ENCODE assay signal across 15 cellular contexts in genomic region chr3:37694236-37694635, GRCh38.
DNase-seq lines count a peak whose midpoint lies in the region; ATAC-seq and TF ChIP-seq lines count a peak whose summit lies in the region.
"Had no signal": no experiment of that assay in that cellular context is flagged by ENCODE, and none has a peak within 500 bp of the region (broad histone marks: within the 10 kb centered on the region; RNA-seq: fewer than 3 reads in every experiment).

No MANE protein-coding gene starts in this region.

- no peak overlapping the region for H3K27ac Mint-ChIP-seq in chondrocyte (ENCODE audit: unreplicated experiment)
- H3K27ac Mint-ChIP-seq: nephron had no signal

- DNase-seq in right atrium auricular region (ENCODE audit: low spot score) (peak; percentile 50), heart left ventricle (no peak), chondrocyte (ENCODE audit: low spot score) (no peak), mesendoderm (no peak), T-helper 1 cell (no peak), cerebellar cortex (ENCODE audit: low spot score) (no peak), NCI-H187 treated with DMSO at 0.1 percent for 48 hours (lab: John Stamatoyannopoulos, UW) (no peak)
- no peak for DNase-seq in activated effector memory CD4-positive, alpha-beta T cell treated with anti-CD3 and anti-CD28 coated beads, Interleukin-2, amount 50 U/mL, for 16 hours
- DNase-seq: activated CD4-positive, alpha-beta T cell treated with anti-CD3 and anti-CD28 coated beads for 1 hour; activated gamma-delta T cell treated with Interleukin-2 at 50 U/mL for 16 hours; SHP77 treated with DMSO at 0.1 percent for 48 hours; stimulated activated naive CD8-positive, alpha-beta T cell treated with anti-CD3 and anti-CD28 coated beads, Interleukin-15, Interleukin-2, amounts not matched to agents 100 U/mL and 50 U/mL, for 24 hours had no signal

- H4K5ac ChIP-seq in mesendoderm (ENCODE audit: low read length) = no peak overlapping the region

- no peaks in the 10 kb centered on the region for H3K79me1 ChIP-seq in mesendoderm (ENCODE audit: low read length)

- H3K4me2 ChIP-seq in mesendoderm (ENCODE audit: low read length) = no peak overlapping the region

- H3K79me2 ChIP-seq in mesendoderm (ENCODE audit: control insufficient read depth, insufficient read depth, low read length) = no peaks in the 10 kb centered on the region

- H3K36me3 ChIP-seq in right atrium auricular region = no peaks in the 10 kb centered on the region
- peaks cover 0 to 3% (median 0%) of the 10 kb centered on the region in 9 donors for H3K36me3 ChIP-seq in heart left ventricle
- H3K36me3 ChIP-seq in mesendoderm (ENCODE audit: control insufficient read depth, insufficient read depth, low read length) = no peaks in the 10 kb centered on the region
- H3K36me3 ChIP-seq: vagina had no signal

- H3K27me3 ChIP-seq in right atrium auricular region = no peaks in the 10 kb centered on the region
- H3K27me3 ChIP-seq in heart left ventricle = no peaks in the 10 kb centered on the region
- H3K27me3 ChIP-seq in mesendoderm (ENCODE audit: insufficient read depth, low read length, poor library complexity) = no peaks in the 10 kb centered on the region
- H3K27me3 ChIP-seq: vagina had no signal

- H3K4me1 Mint-ChIP-seq in chondrocyte (ENCODE audit: low read depth) = peaks cover 6% of the 10 kb centered on the region

- no peak overlapping the region for H2BK5ac ChIP-seq in mesendoderm (ENCODE audit: low read length)

- H4K8ac ChIP-seq in mesendoderm (ENCODE audit: low read depth, low read length) = no peak overlapping the region

- H3K56ac ChIP-seq in mesendoderm (ENCODE audit: low read length) = peak overlapping the region; percentile 10

- TF ChIP-seq POLR2A in heart left ventricle (IDR thresholded peaks at IDR 0.05) = no peak

- no peak overlapping the region for H3K9ac ChIP-seq in mesendoderm (ENCODE audit: low read length)

- no peak overlapping the region for H3K18ac ChIP-seq in mesendoderm (ENCODE audit: low read length)

- H3K23ac ChIP-seq in mesendoderm (ENCODE audit: low read length) = no peak overlapping the region

- no peaks in the 10 kb centered on the region for H3K9me3 Mint-ChIP-seq in chondrocyte (ENCODE audit: low read depth)
- H3K9me3 Mint-ChIP-seq: nephron had no signal

- H3K4ac ChIP-seq in mesendoderm (ENCODE audit: low read depth, low read length) = no peak overlapping the region

- TF ChIP-seq CTCF in right atrium auricular region (IDR thresholded peaks at IDR 0.05) = no peak
- TF ChIP-seq CTCF in heart left ventricle (IDR thresholded peaks at IDR 0.05) = no peak
- no peak for TF ChIP-seq CTCF in chondrocyte (IDR thresholded peaks at IDR 0.05)

- 74 to 81% (median 80%) methylated on average over 13 of the region's 13 CpGs for WGBS in heart left ventricle, 4 donors
- WGBS in mesendoderm (ENCODE audit: extremely low coverage, insufficient coverage, low lambda C conversion rate) = no CpG with 5 or more reads among the region's 13 CpGs

- H3K4me1 ChIP-seq in right atrium auricular region = peaks cover 0 to 10% of the 10 kb centered on the region in 2 donors
- peaks cover 0 to 13% (median 4%) of the 10 kb centered on the region in 12 donors for H3K4me1 ChIP-seq in heart left ventricle
- H3K4me1 ChIP-seq in mesendoderm (ENCODE audit: control insufficient read depth, low read depth, low read length) = peaks cover 3% of the 10 kb centered on the region

- H3K27ac ChIP-seq in right atrium auricular region (no peak overlapping the region), heart left ventricle (no peak overlapping the region), mesendoderm (ENCODE audit: low read depth, low read length) (peak overlapping the region; percentile 16)
- H3K27ac ChIP-seq: vagina had no signal

- intact Hi-C loops in heart left ventricle (cut with DNase I) = no loop called here

- no peaks in the 10 kb centered on the region for H3K36me3 Mint-ChIP-seq in chondrocyte (ENCODE audit: low read depth)

- H2BK15ac ChIP-seq in mesendoderm (replicated peaks; ENCODE audit: low read depth) = no peak overlapping the region

- peak overlapping the region; percentile 43 for H3K4me3 Mint-ChIP-seq in chondrocyte (ENCODE audit: unreplicated experiment)

- peaks cover 42% of the 10 kb centered on the region for H3K27me3 Mint-ChIP-seq in chondrocyte (ENCODE audit: low read depth)

- H2BK120ac ChIP-seq in mesendoderm (ENCODE audit: low read depth, low read length) = no peak overlapping the region

- H3K4me3 ChIP-seq in right atrium auricular region (no peak overlapping the region), heart left ventricle (no peak overlapping the region), mesendoderm (ENCODE audit: low read length) (no peak overlapping the region)
- H3K4me3 ChIP-seq: lung, vagina had no signal

- H3K9me3 ChIP-seq in right atrium auricular region (no peaks in the 10 kb centered on the region), heart left ventricle (no peaks in the 10 kb centered on the region)
- H3K9me3 ChIP-seq: vagina had no signal

- no peak for ATAC-seq in heart left ventricle
- ATAC-seq: stimulated activated naive CD8-positive, alpha-beta T cell treated with anti-CD3 and anti-CD28 coated beads, Interleukin-15, Interleukin-2, amounts not matched to agents 100 U/mL and 50 U/mL, for 24 hours had no signal

- no peak overlapping the region for H2AK5ac ChIP-seq in mesendoderm (ENCODE audit: low read length)
